ENCODE assay signal across 10 cellular contexts in the genomic region with DNA sequence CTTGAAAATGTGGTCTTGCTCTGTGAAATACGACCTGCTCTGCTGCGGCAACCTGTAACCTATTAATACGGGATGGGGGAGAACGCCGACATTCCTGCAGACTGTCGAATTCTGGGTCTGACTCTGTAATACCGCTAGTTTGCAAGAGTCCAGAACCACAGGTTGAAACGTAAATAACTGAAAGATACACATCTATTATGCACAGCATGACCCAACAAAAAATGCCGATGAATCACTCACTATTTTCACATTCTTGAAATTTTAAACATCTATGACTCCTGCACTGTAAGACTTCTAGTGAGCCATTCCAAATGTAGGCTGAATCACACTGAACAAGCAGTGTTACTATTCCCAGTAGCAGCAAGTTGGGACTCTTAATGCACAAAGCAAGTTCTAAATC. TPM values are rescaled to one million over a fixed set of nuclear protein-coding genes. Genes with fewer than 3 reads are reported as not detected.
A peak's percentile ranks its signal among the peaks of the same experiment; 100 is the strongest.
DNase-seq lines count a peak whose midpoint lies in the region; ATAC-seq and TF ChIP-seq lines count a peak whose summit lies in the region.
"Had no signal": no experiment of that assay in that cellular context is flagged by ENCODE, and none has a peak within 500 bp of the region (broad histone marks: within the 10 kb centered on the region; RNA-seq: fewer than 3 reads in every experiment).

No MANE protein-coding gene starts in this region.

- no peak overlapping the region for H3K4me3 Mint-ChIP-seq in CD8-positive, alpha-beta memory T cell

- no peaks in the 10 kb centered on the region for H3K27me3 Mint-ChIP-seq in CD8-positive, alpha-beta memory T cell

- H3K9me3 Mint-ChIP-seq in CD8-positive, alpha-beta memory T cell: no peaks in the 10 kb centered on the region

- no peak for ATAC-seq in GM21367 (IDR thresholded peaks at IDR 0.05; ENCODE audit: unreplicated experiment)

- H3K27ac Mint-ChIP-seq in CD8-positive, alpha-beta memory T cell: no peak overlapping the region

- CTCF ChIA-PET in CD8-positive, alpha-beta memory T cell (lab: Charles Lee): interaction anchor here (0.8 kb wide), 1 partner anchor 8 kb away, joined by 3 read pairs; no protein-coding TSS in a partner anchor

- H3K4me1 Mint-ChIP-seq in CD8-positive, alpha-beta memory T cell: no peaks in the 10 kb centered on the region

- TF ChIP-seq CTCF in fibroblast of pulmonary artery (IDR thresholded peaks at IDR 0.05; ENCODE audit: low read length, missing control alignments) (no peak), GM10266 (IDR thresholded peaks at IDR 0.05; ENCODE audit: control insufficient read depth, insufficient read depth, low read depth, missing control alignments) (no peak)

- H3K9me3 ChIP-seq in CD8-positive, alpha-beta memory T cell (ENCODE audit: low read length): no peaks in the 10 kb centered on the region

- peaks cover 38% of the 10 kb centered on the region for H3K36me3 ChIP-seq in CD8-positive, alpha-beta memory T cell (ENCODE audit: insufficient read depth, low read length)

- no peaks in the 10 kb centered on the region for H3K27me3 ChIP-seq in CD8-positive, alpha-beta memory T cell (ENCODE audit: insufficient read depth, low read length, poor library complexity, severe bottlenecking)

- peaks cover 4 to 81% (median 30%) of the 10 kb centered on the region in 3 donors for H3K36me3 Mint-ChIP-seq in CD8-positive, alpha-beta memory T cell

- H3K4me3 ChIP-seq in fibroblast of pulmonary artery (replicated peaks; ENCODE audit: low read depth, low read length): no peak overlapping the region
- H3K4me3 ChIP-seq in CD8-positive, alpha-beta memory T cell (ENCODE audit: low read length): no peak overlapping the region

- H3K27ac ChIP-seq in CD8-positive, alpha-beta memory T cell (ENCODE audit: low read depth, low read length): no peak overlapping the region

- no peaks in the 10 kb centered on the region for H3K4me1 ChIP-seq in CD8-positive, alpha-beta memory T cell (ENCODE audit: insufficient read depth, low read length)

- POLR2A ChIA-PET in CD8-positive, alpha-beta memory T cell (lab: Charles Lee): no interaction called here

- DNase-seq in GM04504 (ENCODE audit: low read depth): peak; percentile 93
- peak; percentile 81 to 90 for DNase-seq in SW 1271 (lab: John Stamatoyannopoulos, UW)
- DNase-seq in fibroblast of pulmonary artery (ENCODE audit: low read depth): peak; percentile 92
- DNase-seq in renal cortical epithelial cell (ENCODE audit: low read depth): peak; percentile 99
- no peak for DNase-seq in stimulated activated CD4-positive, alpha-beta T cell treated with anti-CD3 and anti-CD28 coated beads, Interleukin-12 subunit alpha, Interleukin-12 subunit beta, amount 100 ng/mL, for 4 hours
- DNase-seq in GM10266 (ENCODE audit: extremely low spot score): no peak
- DNase-seq in CD8-positive, alpha-beta memory T cell: no peak
- DNase-seq: activated CD8-positive, alpha-beta memory T cell treated with anti-CD3 and anti-CD28 coated beads, Interleukin-2, amount 50 U/mL, for 48 hours; stimulated activated naive CD4-positive, alpha-beta T cell had no signal

RNA-seq across cellular contexts. Expression of gene VPS53, which starts 20.4 kb away (rescaled TPM):
- total RNA-seq in renal cortical epithelial cell: 14.8 and 35.5 TPM in 2 replicates
- 10 to 100 TPM; 65.1 to 70.5 TPM for total RNA-seq in CD8-positive, alpha-beta memory T cell
- 8.2 TPM for polyA plus RNA-seq in CD8-positive, alpha-beta memory T cell

RNA-seq across cellular contexts. Expression of gene TLCD3A, which starts 38.2 kb away (rescaled TPM):
- total RNA-seq in renal cortical epithelial cell: 21.6 and 26.0 TPM in 2 replicates
- total RNA-seq in CD8-positive, alpha-beta memory T cell: 10 to 100 TPM in 1 of 2 experiments, 1 to 10 TPM in 1; 7.9 to 12.1 TPM
- polyA plus RNA-seq in CD8-positive, alpha-beta memory T cell: 5.2 TPM

RNA-seq across cellular contexts. Expression of gene GEMIN4, which starts 57.8 kb away (rescaled TPM):
- total RNA-seq in renal cortical epithelial cell: 8.7 and 15.2 TPM in 2 replicates
- 10 to 100 TPM; 55.5 to 56.5 TPM for total RNA-seq in CD8-positive, alpha-beta memory T cell
- 23.2 TPM for polyA plus RNA-seq in CD8-positive, alpha-beta memory T cell

Comparison
In these comparisons a context has a peak if more than half of its experiments do, and no peak if none do; other contexts are left out.
1. DNase-seq: peak in GM04504 (single experiment), SW 1271 (2 of 2), fibroblast of pulmonary artery (single experiment) and renal cortical epithelial cell (single experiment); none in stimulated activated CD4-positive, alpha-beta T cell treated with anti-CD3 and anti-CD28 coated beads, Interleukin-12 subunit alpha, Interleukin-12 subunit beta, amount 100 ng/mL, for 4 hours (single experiment), GM10266 (single experiment) and CD8-positive, alpha-beta memory T cell (0 of 5).